In the genomic region with DNA sequence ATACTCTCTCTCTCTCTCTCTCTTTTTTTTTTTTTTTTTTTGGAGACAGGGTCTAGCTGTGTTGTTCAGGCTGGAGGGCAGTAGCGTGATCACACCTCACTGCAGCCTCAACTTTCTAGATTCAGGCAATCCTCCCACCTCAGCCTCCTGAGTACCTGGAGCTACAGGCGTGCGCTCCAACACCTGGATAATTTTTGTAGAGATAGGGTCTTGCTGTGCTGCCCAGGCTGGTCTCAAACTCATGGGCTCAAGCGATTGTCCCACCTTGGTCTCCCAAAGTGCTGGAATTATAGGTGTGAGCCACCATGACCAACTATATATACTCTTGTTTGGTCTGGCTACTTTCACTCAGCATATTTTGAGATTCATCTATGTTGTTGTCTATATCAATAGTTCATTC, we compare ENCODE assay signal across 1 cellular context.
TF ChIP-seq lines count a peak whose summit lies in the region.

No MANE protein-coding gene starts in this region.

TF ChIP-seq in HepG2, 621 proteins besides CTCF, POLR2A, EP300 and RAD21 (continued from another document):
- TF ChIP-seq ZNF547 (CRISPR knock-in tag; IDR thresholded peaks at IDR 0.05) (no peak), NR2F6 (IDR thresholded peaks at IDR 0.05) (no peak), NR2F6 (CRISPR knock-in tag; IDR thresholded peaks at IDR 0.05) (no peak)
